Comparison of ENCODE assay signal across 11 cellular contexts in the genomic region with DNA sequence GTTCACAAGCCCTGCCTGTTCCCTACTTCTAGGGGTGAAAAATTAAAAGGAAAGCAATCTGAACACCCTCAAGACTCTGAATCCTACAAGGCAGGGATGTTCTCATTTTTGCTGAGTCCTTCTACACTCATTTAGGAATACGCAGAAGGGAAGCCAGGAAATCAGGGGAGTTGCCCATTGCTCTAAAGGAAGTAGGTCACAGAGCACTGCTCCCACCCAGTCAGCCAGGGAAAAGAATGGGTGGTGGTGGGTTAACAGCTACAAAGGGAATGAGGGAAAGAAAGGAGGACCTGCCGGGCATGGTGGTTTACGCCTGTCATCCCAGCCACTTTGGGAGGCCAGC. TPM values are rescaled to one million over a fixed set of nuclear protein-coding genes. Genes with fewer than 3 reads are reported as not detected.
A peak's percentile ranks its signal among the peaks of the same experiment; 100 is the strongest.
DNase-seq lines count a peak whose midpoint lies in the region; ATAC-seq and TF ChIP-seq lines count a peak whose summit lies in the region.
"Had no signal": no experiment of that assay in that cellular context is flagged by ENCODE, and none has a peak within 500 bp of the region (broad histone marks: within the 10 kb centered on the region; RNA-seq: fewer than 3 reads in every experiment).

No MANE protein-coding gene starts in this region.

- no peaks in the 10 kb centered on the region for H3K27me3 ChIP-seq in ascending aorta
- no peaks in the 10 kb centered on the region for H3K27me3 ChIP-seq in heart right ventricle
- no peaks in the 10 kb centered on the region for H3K27me3 ChIP-seq in skeletal muscle satellite cell (ENCODE audit: control insufficient read depth, insufficient read depth, low read length)

- TF ChIP-seq CTCF in ascending aorta (IDR thresholded peaks at IDR 0.05) (no peak), heart right ventricle (IDR thresholded peaks at IDR 0.05) (no peak)

- WGBS in heart right ventricle, 2 donors, result 40 to 41% methylated on average over 3 of the region's 3 CpGs

- peak; percentile 27 to 67 (median 44) for ATAC-seq in heart right ventricle
- no peak for ATAC-seq in GM18868 (IDR thresholded peaks at IDR 0.05; ENCODE audit: unreplicated experiment)
- no peak for ATAC-seq in GM19463 (IDR thresholded peaks at IDR 0.05; ENCODE audit: unreplicated experiment)
- no peak for ATAC-seq in GM18861 (IDR thresholded peaks at IDR 0.05; ENCODE audit: unreplicated experiment)

- DNase-seq in EH (ENCODE audit: low read depth) (peak; percentile 50), ascending aorta (ENCODE audit: low spot score in 2 of 2) (peak in 1 of 2 donors; percentile 79), heart right ventricle (peak in 1 of 2 donors; percentile 78), NCI-H345 (lab: John Stamatoyannopoulos, UW) (no peak)
- DNase-seq: activated CD4-positive, alpha-beta T cell treated with anti-CD3 and anti-CD28 coated beads for 1 hour; DMS79 treated with DMSO at 0.1 percent for 48 hours; naive thymus-derived CD4-positive, alpha-beta T cell had no signal

- no peaks in the 10 kb centered on the region for H3K9me3 ChIP-seq in ascending aorta
- no peaks in the 10 kb centered on the region for H3K9me3 ChIP-seq in heart right ventricle
- no peaks in the 10 kb centered on the region for H3K9me3 ChIP-seq in skeletal muscle satellite cell (replicated peaks; ENCODE audit: low read length)

- H3K4me2 ChIP-seq in skeletal muscle satellite cell (ENCODE audit: low read length), result peak overlapping the region; percentile 53

- intact Hi-C loops in ascending aorta (cut with DNase I), result loop anchor here (2.0 to 5.0 kb wide), 3 partner anchors 149 to 1364 kb away; a partner anchor contains a TSS
- intact Hi-C loops in heart right ventricle (cut with DNase I), result loop anchor here in 8 of 10 donors (1.0 to 10.0 kb wide), 8 partner anchors 44 to 411 kb away; a partner anchor contains a TSS

- H3K4me3 ChIP-seq in ascending aorta (peak overlapping the region; percentile 25 to 33), heart right ventricle (peak overlapping the region in 8 of 10 donors; percentile 3 to 42 (median 27)), skeletal muscle satellite cell (ENCODE audit: low read length) (peak overlapping the region; percentile 29)

- H3K4me1 ChIP-seq in ascending aorta (peaks cover 8 to 53% of the 10 kb centered on the region in 2 donors), heart right ventricle (peaks cover 0 to 83% (median 61%) of the 10 kb centered on the region in 9 donors), skeletal muscle satellite cell (ENCODE audit: control insufficient read depth, insufficient read depth, low read length) (peaks cover 69% of the 10 kb centered on the region)

- peak overlapping the region; percentile 68 for H3K9ac ChIP-seq in skeletal muscle satellite cell (ENCODE audit: low read depth, low read length)

- H3K27ac ChIP-seq in ascending aorta (peak overlapping the region; percentile 92 to 98), heart right ventricle (peak overlapping the region; percentile 88 to 97 (median 94))

- no peaks in the 10 kb centered on the region for H3K36me3 ChIP-seq in ascending aorta
- H3K36me3 ChIP-seq in heart right ventricle, result no peaks in the 10 kb centered on the region
- H3K36me3 ChIP-seq in skeletal muscle satellite cell (ENCODE audit: insufficient read depth, low read length), result no peaks in the 10 kb centered on the region

RNA-seq across cellular contexts. Expression of a gene that starts 2.4 kb away (rescaled TPM):
- total RNA-seq in ascending aorta (13.0 TPM), heart right ventricle (10 to 100 TPM; 12.1 to 20.6 (median 17.5) TPM)
- 1 to 10 TPM; 3.9 to 6.7 TPM for polyA plus RNA-seq in heart right ventricle
- total RNA-seq in skeletal muscle satellite cell (2012; rRNA removed), result 13.2 and 15.7 TPM in 2 replicates
- polyA plus RNA-seq: naive thymus-derived CD4-positive, alpha-beta T cell had no signal

Comparison
In these comparisons a context has a peak if more than half of its experiments do, and no peak if none do; other contexts are left out.
1. ATAC-seq: peak in heart right ventricle (8 of 8); none in GM18868 (single experiment), GM19463 (single experiment) and GM18861 (single experiment).
2. Peak in every context shown above with its lines, with median percentiles within 50 percentile points of each other: H3K4me3 ChIP-seq.